In genomic region chr21:27363719-27364479, GRCh38 we compare ENCODE assay signal across 28 cellular contexts.
"Had no signal": no experiment of that assay in that cellular context is flagged by ENCODE, and none has a peak within 500 bp of the region (broad histone marks: within the 10 kb centered on the region; RNA-seq: fewer than 3 reads in every experiment).

No MANE protein-coding gene starts in this region.

- H3K4me3 ChIP-seq: ascending aorta, cardiac muscle cell, Peyer's patch had no signal

- H3K27ac ChIP-seq: ascending aorta, cardiac muscle cell, Peyer's patch had no signal

- DNase-seq: activated CD4-positive, alpha-beta T cell treated with anti-CD3 and anti-CD28 coated beads, Interleukin-2, amount 10 ng/mL, durations not matched to agents 24 days and 14 days; activated CD4-positive, alpha-beta T cell treated with anti-CD3 and anti-CD28 coated beads, Interleukin-2, amount 50 U/mL, for 4 hours; activated CD8-positive, alpha-beta T cell treated with anti-CD3 and anti-CD28 coated beads for 36 hours; activated effector memory CD4-positive, alpha-beta T cell treated with anti-CD3 and anti-CD28 coated beads, Interleukin-2, amount 50 U/mL, for 16 hours; activated naive CD4-positive, alpha-beta T cell; activated naive CD4-positive, alpha-beta T cell treated with anti-CD3 and anti-CD28 coated beads, Interleukin-2, amount 50 U/mL, for 16 hours; activated naive CD8-positive, alpha-beta T cell treated with anti-CD3 and anti-CD28 coated beads for 36 hours; activated T-cell treated with anti-CD3 and anti-CD28 coated beads, Interleukin-2, amount 50 U/mL, for 1 hour; activated T-cell treated with anti-CD3 and anti-CD28 coated beads, Interleukin-2, amount 50 U/mL, for 72 hours; amygdala; NCI-H1092 treated with DMSO at 0.1 percent for 48 hours; NCI-H1417; NCI-H146; NCI-H187; NCI-H2081; NCI-H2171 treated with DMSO at 0.1 percent for 48 hours; NCI-H2227 treated with DMSO at 0.1 percent for 48 hours; NCI-H446; NCI-H510A treated with DMSO at 0.1 percent for 48 hours; NCI-H69; NCI-H82; PC-3; Peyer's patch; RPMI8226; SIG-M5 had no signal

- H3K36me3 ChIP-seq: ascending aorta, cardiac muscle cell, Peyer's patch had no signal

- H3K4me1 ChIP-seq: Peyer's patch had no signal

- H3K9me3 ChIP-seq: ascending aorta, Peyer's patch had no signal

- H3K27me3 ChIP-seq: ascending aorta, cardiac muscle cell, Peyer's patch had no signal

- ATAC-seq: activated CD8-positive, alpha-beta T cell treated with anti-CD3 and anti-CD28 coated beads for 36 hours; activated T-cell treated with anti-CD3 and anti-CD28 coated beads, Interleukin-2, amount 50 U/mL, for 72 hours; activated T-helper 17 cell treated with anti-CD3 and anti-CD28 coated beads, Interleukin-2, amount 50 U/mL, for 72 hours; PC-3 had no signal
